ENCODE assay signal across 12 cellular contexts in the genomic region with DNA sequence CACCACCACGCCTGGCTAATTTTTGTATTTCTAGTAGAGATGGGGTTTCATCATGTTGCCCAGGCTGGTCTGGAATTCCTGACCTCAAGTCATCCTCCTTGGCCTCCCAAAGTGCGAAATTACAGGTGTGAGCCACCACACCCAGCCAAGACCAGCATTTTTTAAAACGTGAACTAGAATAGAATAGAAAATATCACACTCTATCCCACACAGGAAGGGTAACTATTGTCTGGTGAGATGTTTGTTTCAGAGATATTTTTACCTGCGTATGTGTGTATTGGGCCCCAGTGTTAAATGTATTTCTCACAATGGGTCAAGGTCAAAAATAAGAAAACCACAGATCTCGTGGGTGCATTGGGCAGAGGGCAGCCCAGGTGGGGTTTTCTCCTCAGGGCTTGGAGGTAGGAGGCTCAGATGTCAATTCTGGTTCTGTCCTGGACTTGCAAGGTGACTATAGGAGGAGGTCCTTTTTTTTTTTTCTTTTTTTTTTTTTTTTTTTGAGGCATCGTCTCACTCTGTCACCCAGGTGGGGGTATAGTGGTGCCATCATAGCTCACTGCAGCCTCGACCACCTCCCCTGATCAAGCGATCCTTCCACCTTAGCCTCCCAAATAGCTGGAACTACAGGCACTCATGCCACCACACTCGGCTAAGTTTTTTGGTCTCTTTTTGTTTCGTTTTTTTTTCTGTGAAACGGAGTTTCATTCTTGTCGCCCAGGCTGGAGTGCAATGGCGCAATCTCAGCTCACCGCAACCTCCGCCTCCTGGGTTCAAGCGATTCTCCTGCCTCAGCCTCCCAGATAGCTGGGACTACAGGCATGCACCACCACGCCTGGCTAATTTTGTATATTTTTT. TPM values are rescaled to one million over a fixed set of nuclear protein-coding genes. Genes with fewer than 3 reads are reported as not detected.
DNase-seq lines count a peak whose midpoint lies in the region; ATAC-seq, FAIRE-seq and TF ChIP-seq lines count a peak whose summit lies in the region.
"Had no signal": no experiment of that assay in that cellular context is flagged by ENCODE, and none has a peak within 500 bp of the region (broad histone marks: within the 10 kb centered on the region; RNA-seq: fewer than 3 reads in every experiment).

No MANE protein-coding gene starts in this region.

- no peaks in the 10 kb centered on the region for H3K9me3 Mint-ChIP-seq in effector memory CD8-positive, alpha-beta T cell
- H3K9me3 Mint-ChIP-seq: activated naive CD4-positive, alpha-beta T cell treated with anti-CD3 and anti-CD28 coated beads, Interleukin-2, amount 50 U/mL, for 24 hours; nephron had no signal

- peak overlapping the region; percentile 79 to 85 for H3K27ac Mint-ChIP-seq in effector memory CD8-positive, alpha-beta T cell
- H3K27ac Mint-ChIP-seq: activated naive CD4-positive, alpha-beta T cell treated with anti-CD3 and anti-CD28 coated beads, Interleukin-2, amount 50 U/mL, for 24 hours; nephron had no signal

- no peaks in the 10 kb centered on the region for H3K27me3 Mint-ChIP-seq in effector memory CD8-positive, alpha-beta T cell
- H3K27me3 Mint-ChIP-seq: activated naive CD4-positive, alpha-beta T cell treated with anti-CD3 and anti-CD28 coated beads, Interleukin-2, amount 50 U/mL, for 24 hours had no signal

- peaks cover 11% of the 10 kb centered on the region for H3K36me3 Mint-ChIP-seq in effector memory CD8-positive, alpha-beta T cell (ENCODE audit: insufficient read depth)
- H3K36me3 Mint-ChIP-seq: activated naive CD4-positive, alpha-beta T cell treated with anti-CD3 and anti-CD28 coated beads, Interleukin-2, amount 50 U/mL, for 24 hours had no signal

- H3K27me3 ChIP-seq in heart left ventricle, result peaks cover 0 to 6% (median 2%) of the 10 kb centered on the region in 9 donors

- no peak for TF ChIP-seq CTCF in heart left ventricle (IDR thresholded peaks at IDR 0.05)

- H3K27ac ChIP-seq in heart left ventricle, result peak overlapping the region in 1 of 12 donors; percentile 20
- H3K27ac ChIP-seq: tibial artery had no signal

- peak; percentile 48 for ATAC-seq in GM21447 (IDR thresholded peaks at IDR 0.05; ENCODE audit: unreplicated experiment)
- peak; percentile 32 for ATAC-seq in HG03342 (IDR thresholded peaks at IDR 0.05; ENCODE audit: unreplicated experiment)
- peak; percentile 69 for ATAC-seq in effector memory CD8-positive, alpha-beta T cell (replicated peaks)
- no peak for ATAC-seq in heart left ventricle
- no peak for ATAC-seq in left ventricle myocardium superior

- no peak for DNase-seq in GM18507 (ENCODE audit: extremely low spot score, insufficient read length, low read depth)
- DNase-seq in effector memory CD8-positive, alpha-beta T cell, result no peak
- no peak for DNase-seq in NCI-H187 treated with DMSO at 0.1 percent for 48 hours (lab: John Stamatoyannopoulos, UW)
- DNase-seq in glomerular visceral epithelial cell (ENCODE audit: extremely low spot score), result no peak
- DNase-seq in heart left ventricle, result no peak
- DNase-seq in left ventricle myocardium superior, result no peak
- DNase-seq: stimulated activated CD4-positive, alpha-beta T cell treated with anti-CD3 and anti-CD28 coated beads, Interleukin-4, amount 100 ng/mL, for 24 hours; tibial artery had no signal

- H3K4me3 ChIP-seq in heart left ventricle, result no peak overlapping the region
- H3K4me3 ChIP-seq: tibial artery had no signal

- H3K36me3 ChIP-seq in heart left ventricle, result peaks cover 0 to 12% (median 0%) of the 10 kb centered on the region in 9 donors

- no peak for TF ChIP-seq POLR2A in heart left ventricle (IDR thresholded peaks at IDR 0.05)

- no peaks in the 10 kb centered on the region for H3K9me3 ChIP-seq in heart left ventricle
- H3K9me3 ChIP-seq: tibial artery had no signal

- peak; percentile 95 for FAIRE-seq in GM18507 (lab: Jason Lieb, UNC)

- peak overlapping the region; percentile 55 to 64 for H3K4me3 Mint-ChIP-seq in effector memory CD8-positive, alpha-beta T cell
- H3K4me3 Mint-ChIP-seq: activated naive CD4-positive, alpha-beta T cell treated with anti-CD3 and anti-CD28 coated beads, Interleukin-2, amount 50 U/mL, for 24 hours; nephron had no signal

- peaks cover 10 to 18% of the 10 kb centered on the region in 2 donors for H3K4me1 Mint-ChIP-seq in effector memory CD8-positive, alpha-beta T cell (ENCODE audit: low read depth in 2 of 2)
- H3K4me1 Mint-ChIP-seq: activated naive CD4-positive, alpha-beta T cell treated with anti-CD3 and anti-CD28 coated beads, Interleukin-2, amount 50 U/mL, for 24 hours had no signal

- WGBS in heart left ventricle, 4 donors, result 91 to 94% (median 93%) methylated on average over 17 of the region's 17 CpGs

- intact Hi-C loops in heart left ventricle (cut with DNase I), result no loop called here
- intact Hi-C loops in left ventricle myocardium superior (cut with micrococcal nuclease), result no loop called here

- H3K4me1 ChIP-seq in heart left ventricle, result peaks cover 0 to 43% (median 2%) of the 10 kb centered on the region in 12 donors

RNA-seq across cellular contexts. Expression of a gene that starts 19.0 kb away (rescaled TPM):
- total RNA-seq in heart left ventricle (1 to 10 TPM in 8 of 9 donors, under 1 TPM in 1; 1.00 to 5.7 (median 2.5) TPM), left ventricle myocardium superior (0.99 TPM)
- 1 to 10 TPM in 1 of 2 donors, under 1 TPM in 1; 0.50 to 2.2 TPM for polyA plus RNA-seq in heart left ventricle

RNA-seq across cellular contexts. Expression of a gene that starts 50.6 kb away (rescaled TPM):
- not detected for total RNA-seq in heart left ventricle
- polyA plus RNA-seq in heart left ventricle, result under 1 TPM in 1 of 2 donors, not detected in 1; 0.15 TPM
- not detected for total RNA-seq in left ventricle myocardium superior

Comparison
In these comparisons a context has a peak if more than half of its experiments do, and no peak if none do; other contexts are left out.
1. ATAC-seq: peak in GM21447 (single experiment), HG03342 (single experiment) and effector memory CD8-positive, alpha-beta T cell (single experiment); none in heart left ventricle (0 of 4) and left ventricle myocardium superior (single experiment).